ENCODE assay signal across 8 cellular contexts in the genomic region with DNA sequence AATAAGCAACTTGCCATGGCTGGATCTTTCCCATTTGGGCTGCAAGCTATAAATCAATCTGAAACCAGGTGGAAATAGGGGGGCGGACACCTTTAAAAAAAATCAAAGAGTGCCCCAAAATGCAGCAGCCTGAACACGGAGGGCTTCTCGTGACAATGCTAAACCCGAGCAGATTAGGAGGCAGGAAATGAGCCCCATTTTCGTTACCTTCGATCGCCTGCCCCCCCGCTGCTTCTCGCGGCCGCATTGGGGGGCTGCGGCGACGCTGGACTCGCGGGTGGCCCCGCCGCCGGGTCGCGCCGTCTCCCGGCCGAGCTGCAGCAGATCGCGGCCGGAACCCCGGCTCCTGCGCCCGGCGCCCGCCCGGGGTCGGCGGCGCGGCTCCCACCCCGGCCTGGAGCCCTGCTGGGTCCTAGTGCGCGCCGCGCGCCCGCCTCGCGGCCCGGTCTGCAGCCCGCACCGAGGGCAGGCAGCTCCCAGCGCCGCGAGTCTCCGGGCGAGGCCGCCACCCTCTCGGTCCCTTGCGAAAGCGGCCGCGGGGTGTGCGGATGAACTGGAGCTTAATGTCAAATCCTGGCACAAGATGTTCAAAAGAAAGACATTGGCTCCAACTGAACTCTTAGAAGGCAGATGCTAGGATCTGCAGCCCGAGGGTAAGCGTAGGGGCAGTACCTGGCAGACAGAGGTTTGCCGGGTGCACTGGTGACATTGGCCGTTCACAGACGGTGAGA.
DNase-seq lines count a peak whose midpoint lies in the region; ATAC-seq lines count a peak whose summit lies in the region.

No MANE protein-coding gene starts in this region.

- POLR2A ChIA-PET in naive thymus-derived CD4-positive, alpha-beta T cell (lab: Charles Lee) = interaction anchor here (0.6 to 5.7 kb wide), 21 partner anchors 9 to 578 kb away, joined by 3 to 68 read pairs (median 4); no protein-coding TSS in a partner anchor

- peaks cover 72% of the 10 kb centered on the region for H3K4me1 Mint-ChIP-seq in activated T-helper 1 cell treated with anti-CD3 and anti-CD28 coated beads, Interleukin-12 subunit alpha, Interleukin-12 subunit beta, Interleukin-2, Interleukin-4 antibody, amounts not matched to agents 30 ng/mL and 10 ng/mL and 1 ng/mL, durations not matched to agents 14 hours and 24 hours and 36 hours (ENCODE audit: low read depth)
- peaks cover 41 to 74% (median 66%) of the 10 kb centered on the region in 7 donors for H3K4me1 Mint-ChIP-seq in naive thymus-derived CD4-positive, alpha-beta T cell

- H3K9me3 ChIP-seq in naive thymus-derived CD4-positive, alpha-beta T cell (ENCODE audit: control insufficient read depth in 2 of 3, low read length in 3 of 3) = no peaks in the 10 kb centered on the region
- no peaks in the 10 kb centered on the region for H3K9me3 ChIP-seq in stomach smooth muscle (ENCODE audit: control insufficient read depth in 2 of 2, low read length in 2 of 2)

- H3K27me3 ChIP-seq in naive thymus-derived CD4-positive, alpha-beta T cell (ENCODE audit: control insufficient read depth in 2 of 2, insufficient read depth in 2 of 2, low read length in 2 of 2) = no peaks in the 10 kb centered on the region
- H3K27me3 ChIP-seq in stomach smooth muscle (ENCODE audit: control insufficient read depth in 1 of 2, insufficient read depth in 2 of 2, low read length in 2 of 2) = no peaks in the 10 kb centered on the region

- peaks cover 6% of the 10 kb centered on the region for H3K36me3 Mint-ChIP-seq in activated T-helper 1 cell treated with anti-CD3 and anti-CD28 coated beads, Interleukin-12 subunit alpha, Interleukin-12 subunit beta, Interleukin-2, Interleukin-4 antibody, amounts not matched to agents 30 ng/mL and 10 ng/mL and 1 ng/mL, durations not matched to agents 14 hours and 24 hours and 36 hours (ENCODE audit: low read depth)
- H3K36me3 Mint-ChIP-seq in naive thymus-derived CD4-positive, alpha-beta T cell = peaks cover 0 to 11% (median 0%) of the 10 kb centered on the region in 5 donors

- no peaks in the 10 kb centered on the region for H3K27me3 Mint-ChIP-seq in activated T-helper 1 cell treated with anti-CD3 and anti-CD28 coated beads, Interleukin-12 subunit alpha, Interleukin-12 subunit beta, Interleukin-2, Interleukin-4 antibody, amounts not matched to agents 30 ng/mL and 10 ng/mL and 1 ng/mL, durations not matched to agents 14 hours and 24 hours and 36 hours (ENCODE audit: insufficient read depth)
- H3K27me3 Mint-ChIP-seq in naive thymus-derived CD4-positive, alpha-beta T cell = no peaks in the 10 kb centered on the region

- peak overlapping the region; percentile 84 for H3K27ac ChIP-seq in naive thymus-derived CD4-positive, alpha-beta T cell (ENCODE audit: low read depth, low read length)
- H3K27ac ChIP-seq in stomach smooth muscle (ENCODE audit: low read length) = no peak overlapping the region

- CTCF ChIA-PET in naive thymus-derived CD4-positive, alpha-beta T cell (lab: Charles Lee) = interaction anchor here (0.6 to 1.3 kb wide), 4 partner anchors 19 to 148 kb away, joined by 3 to 4 read pairs (median 3); no protein-coding TSS in a partner anchor

- H3K4me3 Mint-ChIP-seq in activated T-helper 1 cell treated with anti-CD3 and anti-CD28 coated beads, Interleukin-12 subunit alpha, Interleukin-12 subunit beta, Interleukin-2, Interleukin-4 antibody, amounts not matched to agents 30 ng/mL and 10 ng/mL and 1 ng/mL, durations not matched to agents 14 hours and 24 hours and 36 hours = peak overlapping the region; percentile 95
- H3K4me3 Mint-ChIP-seq in naive thymus-derived CD4-positive, alpha-beta T cell = peak overlapping the region; percentile 90 to 100 (median 97)

- H3K9ac ChIP-seq in stomach smooth muscle (ENCODE audit: low read length in 2 of 2) = peak overlapping the region; percentile 72 to 73

- ATAC-seq in GM19452 (IDR thresholded peaks at IDR 0.05; ENCODE audit: unreplicated experiment) (peak; percentile 70), HG03558 (IDR thresholded peaks at IDR 0.05; ENCODE audit: extremely low read depth, unreplicated experiment) (peak; percentile 42)
- ATAC-seq in naive thymus-derived CD4-positive, alpha-beta T cell = peak; percentile 77

- H3K36me3 ChIP-seq in naive thymus-derived CD4-positive, alpha-beta T cell (ENCODE audit: control insufficient read depth in 2 of 3, insufficient read depth in 3 of 3, low read length in 3 of 3) = peaks cover 0 to 4% (median 0%) of the 10 kb centered on the region in 3 experiments
- H3K36me3 ChIP-seq in stomach smooth muscle (ENCODE audit: control insufficient read depth in 2 of 2, insufficient read depth in 2 of 2, low read length in 2 of 2) = no peaks in the 10 kb centered on the region

- intact Hi-C loops in activated T-helper 1 cell treated with anti-CD3 and anti-CD28 coated beads, Interleukin-12 subunit alpha, Interleukin-12 subunit beta, Interleukin-2, Interleukin-4 antibody, amounts not matched to agents 30 ng/mL and 10 ng/mL and 1 ng/mL, durations not matched to agents 14 hours and 24 hours and 36 hours (cut with micrococcal nuclease) = loop anchor here (5.0 to 10.0 kb wide), 2 partner anchors 133 to 1614 kb away; a partner anchor contains a TSS
- intact Hi-C loops in naive thymus-derived CD4-positive, alpha-beta T cell (cut with micrococcal nuclease) = loop anchor here (1.0 to 5.0 kb wide), 7 partner anchors 67 to 1626 kb away; a partner anchor contains a TSS

- H3K4me1 ChIP-seq in naive thymus-derived CD4-positive, alpha-beta T cell (ENCODE audit: control insufficient read depth in 2 of 2, insufficient read depth in 2 of 2, low read length in 2 of 2) = peaks cover 38 to 49% of the 10 kb centered on the region in 2 donors
- H3K4me1 ChIP-seq in stomach smooth muscle (ENCODE audit: control insufficient read depth, insufficient read depth, low read length) = peaks cover 6% of the 10 kb centered on the region

- peak; percentile 50 for DNase-seq in COR-L47 (lab: John Stamatoyannopoulos, UW)
- peak; percentile 15 for DNase-seq in OCI-M1 (lab: John Stamatoyannopoulos, UW)
- peak; percentile 69 for DNase-seq in activated T-helper 1 cell treated with anti-CD3 and anti-CD28 coated beads, Interleukin-12 subunit alpha, Interleukin-12 subunit beta, Interleukin-2, Interleukin-4 antibody, amounts not matched to agents 30 ng/mL and 10 ng/mL and 1 ng/mL, durations not matched to agents 14 hours and 24 hours and 36 hours (ENCODE audit: low spot score)
- DNase-seq in fibroblast of peridontal ligament (ENCODE audit: extremely low read depth) = peak; percentile 48
- peak; percentile 64 to 80 (median 77) for DNase-seq in naive thymus-derived CD4-positive, alpha-beta T cell

- H3K27ac Mint-ChIP-seq in activated T-helper 1 cell treated with anti-CD3 and anti-CD28 coated beads, Interleukin-12 subunit alpha, Interleukin-12 subunit beta, Interleukin-2, Interleukin-4 antibody, amounts not matched to agents 30 ng/mL and 10 ng/mL and 1 ng/mL, durations not matched to agents 14 hours and 24 hours and 36 hours = peak overlapping the region; percentile 99
- H3K27ac Mint-ChIP-seq in naive thymus-derived CD4-positive, alpha-beta T cell = peak overlapping the region; percentile 93 to 98 (median 97)

- peak overlapping the region; percentile 82 for H3K4me3 ChIP-seq in naive thymus-derived CD4-positive, alpha-beta T cell (ENCODE audit: low read length)
- H3K4me3 ChIP-seq in stomach smooth muscle (ENCODE audit: low read length in 2 of 2) = peak overlapping the region; percentile 81 to 92

- H3K9me3 Mint-ChIP-seq in activated T-helper 1 cell treated with anti-CD3 and anti-CD28 coated beads, Interleukin-12 subunit alpha, Interleukin-12 subunit beta, Interleukin-2, Interleukin-4 antibody, amounts not matched to agents 30 ng/mL and 10 ng/mL and 1 ng/mL, durations not matched to agents 14 hours and 24 hours and 36 hours = no peaks in the 10 kb centered on the region
- H3K9me3 Mint-ChIP-seq in naive thymus-derived CD4-positive, alpha-beta T cell = no peaks in the 10 kb centered on the region

Comparison
In these comparisons a context has a peak if more than half of its experiments do, and no peak if none do; other contexts are left out.
1. DNase-seq: peak in every context shown above with its lines; median percentile 77 in naive thymus-derived CD4-positive, alpha-beta T cell; 69 in activated T-helper 1 cell treated with anti-CD3 and anti-CD28 coated beads, Interleukin-12 subunit alpha, Interleukin-12 subunit beta, Interleukin-2, Interleukin-4 antibody, amounts not matched to agents 30 ng/mL and 10 ng/mL and 1 ng/mL, durations not matched to agents 14 hours and 24 hours and 36 hours; 50 in COR-L47; 48 in fibroblast of peridontal ligament; 15 in OCI-M1.